15 cellular contexts compared by ENCODE assay signal in genomic region chr2:219557791-219558785, GRCh38. TPM values are rescaled to one million over a fixed set of nuclear protein-coding genes. Genes with fewer than 3 reads are reported as not detected.
DNase-seq lines count a peak whose midpoint lies in the region; ATAC-seq and TF ChIP-seq lines count a peak whose summit lies in the region.
"Had no signal": no experiment of that assay in that cellular context is flagged by ENCODE, and none has a peak within 500 bp of the region (broad histone marks: within the 10 kb centered on the region; RNA-seq: fewer than 3 reads in every experiment).

No MANE protein-coding gene starts in this region.

- H2AK5ac ChIP-seq in H9 (ENCODE audit: insufficient read length, low read length): no peak overlapping the region

- H3K4me3 ChIP-seq in right cardiac atrium (ENCODE audit: low read length) (no peak overlapping the region), left ventricle myocardium inferior (no peak overlapping the region), lower lobe of right lung (no peak overlapping the region)
- H3K4me3 ChIP-seq: A549 had no signal

- no peak overlapping the region for H3K4ac ChIP-seq in H9 (ENCODE audit: low read depth, low read length)

- H4K20me1 ChIP-seq in H9 (ENCODE audit: control insufficient read depth, insufficient read depth, insufficient read length): no peaks in the 10 kb centered on the region

- H2BK5ac ChIP-seq in H9 (ENCODE audit: insufficient read length, low read length): no peak overlapping the region

- H3K27me3 ChIP-seq in right cardiac atrium (ENCODE audit: control insufficient read depth, insufficient read depth) (no peaks in the 10 kb centered on the region), left ventricle myocardium inferior (ENCODE audit: low read depth) (peaks cover 15% of the 10 kb centered on the region), lower lobe of right lung (ENCODE audit: low read depth) (peaks cover 5% of the 10 kb centered on the region), H9 (ENCODE audit: insufficient read depth, low read length) (peaks cover 4% of the 10 kb centered on the region; the same call in 1 of the 2 replicates)

- H3K27me3 Mint-ChIP-seq in stimulated activated naive CD8-positive, alpha-beta T cell treated with anti-CD3 and anti-CD28 coated beads, Interleukin-15, amount 100 ng/mL, for 72 hours: peaks cover 40% of the 10 kb centered on the region
- peaks cover 20% of the 10 kb centered on the region for H3K27me3 Mint-ChIP-seq in H9 (ENCODE audit: low read depth)

- no peak overlapping the region for H4K8ac ChIP-seq in H9 (replicated peaks; ENCODE audit: insufficient read length, low read depth, low read length)

- no peak overlapping the region for H3K4me3 Mint-ChIP-seq in stimulated activated naive CD8-positive, alpha-beta T cell treated with anti-CD3 and anti-CD28 coated beads, Interleukin-15, amount 100 ng/mL, for 72 hours
- H3K4me3 Mint-ChIP-seq in H9: no peak overlapping the region

- no peak overlapping the region for H2BK15ac ChIP-seq in H9 (ENCODE audit: low read depth, low read length)

- no peak overlapping the region for H4K5ac ChIP-seq in H9 (ENCODE audit: insufficient read length, low read depth, low read length)

- no peaks in the 10 kb centered on the region for H3K79me2 ChIP-seq in H9 (ENCODE audit: insufficient read depth, low read length)

- H4K91ac ChIP-seq in H9 (ENCODE audit: insufficient read length, low read depth, low read length): no peak overlapping the region

- no peak overlapping the region for H3K9ac ChIP-seq in H9 (ENCODE audit: extremely low read depth, insufficient read length, low read length)

- no peaks in the 10 kb centered on the region for H3K79me1 ChIP-seq in H9 (ENCODE audit: insufficient read depth, low read depth, low read length, poor library complexity, severe bottlenecking)

- intact Hi-C loops in right cardiac atrium (cut with DNase I): no loop called here
- intact Hi-C loops in left ventricle myocardium inferior (cut with micrococcal nuclease): no loop called here
- intact Hi-C loops in lower lobe of right lung (cut with DNase I): no loop called here

- no peak overlapping the region for H2BK20ac ChIP-seq in H9 (ENCODE audit: low read depth, low read length, poor library complexity, severe bottlenecking)

- H3T11ph ChIP-seq in H9 (ENCODE audit: low read length): no peak overlapping the region

- H2AFZ ChIP-seq in H9 (ENCODE audit: low read length): no peak overlapping the region

- H3K27ac ChIP-seq in right cardiac atrium (ENCODE audit: low read length): no peak overlapping the region
- no peak overlapping the region for H3K27ac ChIP-seq in left ventricle myocardium inferior (replicated peaks)
- no peak overlapping the region for H3K27ac ChIP-seq in lower lobe of right lung
- H3K27ac ChIP-seq in H9 (ENCODE audit: insufficient read length, low read depth, low read length): no peak overlapping the region
- H3K27ac ChIP-seq: A549 had no signal

- H3K4me1 ChIP-seq in right cardiac atrium (ENCODE audit: control insufficient read depth, insufficient read depth, low read length): no peaks in the 10 kb centered on the region
- H3K4me1 ChIP-seq in left ventricle myocardium inferior: peaks cover 25% of the 10 kb centered on the region
- H3K4me1 ChIP-seq in lower lobe of right lung: peaks cover under 1% of the 10 kb centered on the region
- H3K4me1 ChIP-seq in H9 (ENCODE audit: insufficient read depth, low read length): peaks cover 17% of the 10 kb centered on the region; the same call in 1 of the 2 replicates

- H3K4me2 ChIP-seq in H9 (ENCODE audit: insufficient read depth, insufficient read length, low read length): no peak overlapping the region
- H3K4me2 ChIP-seq: A549 had no signal

- no peaks in the 10 kb centered on the region for H3K9me3 Mint-ChIP-seq in stimulated activated naive CD8-positive, alpha-beta T cell treated with anti-CD3 and anti-CD28 coated beads, Interleukin-15, amount 100 ng/mL, for 72 hours
- no peaks in the 10 kb centered on the region; a peak in 1 of 5 replicates for H3K9me3 Mint-ChIP-seq in H9

- no peak for ATAC-seq in right cardiac atrium
- no peak for ATAC-seq in lower lobe of right lung
- peak; percentile 24 for ATAC-seq in stimulated activated naive CD8-positive, alpha-beta T cell treated with anti-CD3 and anti-CD28 coated beads, Interleukin-15, amount 100 ng/mL, for 72 hours
- no peak for ATAC-seq in HG03097 (IDR thresholded peaks at IDR 0.05; ENCODE audit: low FRiP score, unreplicated experiment)
- ATAC-seq: A549, HCT116, Panc1 had no signal

- H3K56ac ChIP-seq in H9 (ENCODE audit: insufficient read length, low read depth, low read length): no peak overlapping the region

- H3K23ac ChIP-seq in H9 (ENCODE audit: insufficient read length, low read depth, low read length): no peak overlapping the region

- WGBS in right cardiac atrium: 93% methylated on average over 25 of the region's 25 CpGs
- no CpG with 5 or more reads among the region's 25 CpGs for WGBS in H9 (ENCODE audit: extremely low coverage, insufficient read length, low lambda C conversion rate)

- peak; percentile 8 to 55 (median 16) for DNase-seq in right cardiac atrium
- DNase-seq in left ventricle myocardium inferior: no peak
- peak; percentile 27 for DNase-seq in lower lobe of right lung
- DNase-seq in stimulated activated naive CD8-positive, alpha-beta T cell treated with anti-CD3 and anti-CD28 coated beads, Interleukin-15, amount 100 ng/mL, for 72 hours: no peak
- no peak for DNase-seq in H9
- DNase-seq: C1 segment of cervical spinal cord, DMS79 treated with DMSO at 0.1 percent for 48 hours, NCI-H187, NCI-H226, NCI-H524 treated with DMSO at 0.1 percent for 48 hours, SHP77 treated with DMSO at 0.1 percent for 48 hours had no signal

- no peak overlapping the region for H3K18ac ChIP-seq in H9 (ENCODE audit: insufficient read length, low read depth, low read length)

- H2BK12ac ChIP-seq in H9 (ENCODE audit: insufficient read length, low read depth, low read length): no peak overlapping the region

- no peaks in the 10 kb centered on the region for H3K9me3 ChIP-seq in right cardiac atrium (ENCODE audit: control insufficient read depth, low read length)
- H3K9me3 ChIP-seq in left ventricle myocardium inferior (replicated peaks): no peaks in the 10 kb centered on the region
- no peaks in the 10 kb centered on the region for H3K9me3 ChIP-seq in lower lobe of right lung
- no peaks in the 10 kb centered on the region for H3K9me3 ChIP-seq in H9 (ENCODE audit: control insufficient read depth, low read depth, low read length)
- H3K9me3 ChIP-seq: A549 had no signal

- no peak overlapping the region for H3K27ac Mint-ChIP-seq in stimulated activated naive CD8-positive, alpha-beta T cell treated with anti-CD3 and anti-CD28 coated beads, Interleukin-15, amount 100 ng/mL, for 72 hours
- no peak overlapping the region; a peak in 1 of 7 replicates for H3K27ac Mint-ChIP-seq in H9

- peaks cover 19 to 53% (median 46%) of the 10 kb centered on the region in 3 experiments for H3K36me3 Mint-ChIP-seq in H9 (ENCODE audit: insufficient read depth in 1 of 3, low read depth in 3 of 3)

- H3K36me3 ChIP-seq in left ventricle myocardium inferior (peaks cover 32% of the 10 kb centered on the region), lower lobe of right lung (peaks cover 4% of the 10 kb centered on the region)

- H3K14ac ChIP-seq in H9 (ENCODE audit: insufficient read depth, low read length): no peak overlapping the region

- H2BK120ac ChIP-seq in H9 (ENCODE audit: low read depth, low read length, poor library complexity, severe bottlenecking): no peak overlapping the region

- TF ChIP-seq CTCF in left ventricle myocardium inferior (IDR thresholded peaks at IDR 0.05; ENCODE audit: borderline replicate concordance) (no peak), lower lobe of right lung (IDR thresholded peaks at IDR 0.05) (no peak), H9 (conservative IDR thresholded peaks at IDR 0.05) (no peak)

- no peaks in the 10 kb centered on the region for H3K4me1 Mint-ChIP-seq in stimulated activated naive CD8-positive, alpha-beta T cell treated with anti-CD3 and anti-CD28 coated beads, Interleukin-15, amount 100 ng/mL, for 72 hours
- peaks cover 34 to 39% of the 10 kb centered on the region in 2 experiments for H3K4me1 Mint-ChIP-seq in H9

- no peaks in the 10 kb centered on the region for H3K23me2 ChIP-seq in H9 (ENCODE audit: insufficient read length, low read depth, low read length, poor library complexity, severe bottlenecking)

RNA-seq across cellular contexts. Expression of gene OBSL1, which starts 13.3 kb away (rescaled TPM):
- total RNA-seq in right cardiac atrium (100 to 1,000 TPM; 263 to 321 (median 294) TPM), left ventricle myocardium inferior (208 TPM), lower lobe of right lung (49.4 TPM), H9 (2021) (139 and 140 TPM in 2 replicates)
- 179 TPM for polyA plus RNA-seq in right cardiac atrium

RNA-seq across cellular contexts. Expression of gene INHA, which starts 14.0 kb away (rescaled TPM):
- total RNA-seq in right cardiac atrium: 10 to 100 TPM; 16.7 to 47.6 (median 28.1) TPM
- 28.7 TPM for polyA plus RNA-seq in right cardiac atrium
- 2.4 TPM for total RNA-seq in left ventricle myocardium inferior
- not detected for total RNA-seq in lower lobe of right lung
- total RNA-seq in H9 (2021): 0.24 and 0.31 TPM in 2 replicates

RNA-seq across cellular contexts. Expression of gene TMEM198, which starts 14.3 kb away (rescaled TPM):
- 1 to 10 TPM; 1.8 to 3.4 (median 3.1) TPM for total RNA-seq in right cardiac atrium
- 3.4 TPM for polyA plus RNA-seq in right cardiac atrium
- 2.5 TPM for total RNA-seq in left ventricle myocardium inferior
- 1.4 TPM for total RNA-seq in lower lobe of right lung
- total RNA-seq in H9 (2021): 7.7 and 8.8 TPM in 2 replicates

RNA-seq across cellular contexts. Expression of gene CHPF, which starts 14.5 kb away (rescaled TPM):
- total RNA-seq in right cardiac atrium (100 to 1,000 TPM in 2 of 4 donors, 10 to 100 TPM in 2; 92.6 to 145 (median 101) TPM), left ventricle myocardium inferior (104 TPM), lower lobe of right lung (23.2 TPM), H9 (2021) (45.1 and 46.5 TPM in 2 replicates)
- polyA plus RNA-seq in right cardiac atrium: 115 TPM

RNA-seq across cellular contexts. Expression of gene STK11IP, which starts 39.6 kb away (rescaled TPM):
- 10 to 100 TPM; 12.1 to 19.0 (median 15.1) TPM for total RNA-seq in right cardiac atrium
- polyA plus RNA-seq in right cardiac atrium: 13.4 TPM
- 15.9 TPM for total RNA-seq in left ventricle myocardium inferior
- total RNA-seq in lower lobe of right lung: 31.8 TPM
- total RNA-seq in H9 (2021): 28.1 and 31.1 TPM in 2 replicates

Comparison
In these comparisons a context has a peak if more than half of its experiments do, and no peak if none do; other contexts are left out.
1. DNase-seq: peak in right cardiac atrium (3 of 3) and lower lobe of right lung (single experiment); none in left ventricle myocardium inferior (single experiment), stimulated activated naive CD8-positive, alpha-beta T cell treated with anti-CD3 and anti-CD28 coated beads, Interleukin-15, amount 100 ng/mL, for 72 hours (0 of 2) and H9 (single experiment).